ENCODE assay signal across 2 cellular contexts in genomic region chr11:67451658-67451976, GRCh38.
TF ChIP-seq lines count a peak whose summit lies in the region.

No MANE protein-coding gene starts in this region.

TF ChIP-seq in HCT116, 20 proteins besides CTCF, POLR2A, EP300 and RAD21:
- TF ChIP-seq SP1 (IDR thresholded peaks at IDR 0.05; ENCODE audit: low read depth) (no peak), CBX3 (IDR thresholded peaks at IDR 0.05; ENCODE audit: low read depth) (no peak), CEBPB (IDR thresholded peaks at IDR 0.05; ENCODE audit: low read depth) (no peak), ZNF274 (IDR thresholded peaks at IDR 0.05; ENCODE audit: low read depth, low read length) (no peak), ZFX (IDR thresholded peaks at IDR 0.05) (no peak), EZH2phosphoT487 (IDR thresholded peaks at IDR 0.05; ENCODE audit: borderline replicate concordance) (no peak), JUND (IDR thresholded peaks at IDR 0.05) (no peak), EZH2 (IDR thresholded peaks at IDR 0.05) (no peak), SIN3A (IDR thresholded peaks at IDR 0.05; ENCODE audit: low read depth) (no peak), POLR2AphosphoS5 (IDR thresholded peaks at IDR 0.05; ENCODE audit: low read depth, low read length) (no peak), TCF7L2 (IDR thresholded peaks at IDR 0.05; ENCODE audit: borderline replicate concordance, extremely low read depth, insufficient read depth, insufficient read length) (no peak), MAX (IDR thresholded peaks at IDR 0.05) (no peak), YY1 (IDR thresholded peaks at IDR 0.05; ENCODE audit: extremely low read depth, insufficient replicate concordance, low read depth, low read length) (no peak)

TF ChIP-seq in H1, 55 proteins besides CTCF, POLR2A, EP300 and RAD21:
- TF ChIP-seq CBX5 (IDR thresholded peaks at IDR 0.05; ENCODE audit: low read depth, low read length) (no peak), POLR2AphosphoS5 (IDR thresholded peaks at IDR 0.05; ENCODE audit: low read depth, low read length) (no peak), HDAC2 (IDR thresholded peaks at IDR 0.05; ENCODE audit: borderline replicate concordance in 1 of 2, low read depth in 2 of 2, low read length in 2 of 2) (no peak), CTBP2 (IDR thresholded peaks at IDR 0.05; ENCODE audit: borderline replicate concordance, insufficient read depth, insufficient read length, low read length) (no peak), ASH2L (IDR thresholded peaks at IDR 0.05; ENCODE audit: low read length) (no peak), RFX5 (IDR thresholded peaks at IDR 0.05; ENCODE audit: borderline replicate concordance, low read depth, low read length) (no peak), JUND (IDR thresholded peaks at IDR 0.05; ENCODE audit: low read length) (no peak), CREB1 (IDR thresholded peaks at IDR 0.05) (no peak), PHF8 (conservative IDR thresholded peaks at IDR 0.05; ENCODE audit: low read depth, low read length) (no peak), TAF7 (optimal IDR thresholded peaks at IDR 0.05; ENCODE audit: borderline replicate concordance, low read depth, low read length) (no peak), SAP30 (IDR thresholded peaks at IDR 0.05; ENCODE audit: insufficient read depth, insufficient replicate concordance, low read length) (no peak), BACH1 (IDR thresholded peaks at IDR 0.05; ENCODE audit: low read length) (no peak), RBBP5 (IDR thresholded peaks at IDR 0.05; ENCODE audit: borderline replicate concordance, low read depth, low read length) (no peak), GABPA (IDR thresholded peaks at IDR 0.05; ENCODE audit: borderline replicate concordance, insufficient read depth, low read length) (no peak), MAFK (IDR thresholded peaks at IDR 0.05; ENCODE audit: low read depth, low read length) (no peak), POU5F1 (IDR thresholded peaks at IDR 0.05; ENCODE audit: low read depth, low read length) (no peak), SP2 (IDR thresholded peaks at IDR 0.05; ENCODE audit: low read length) (no peak)
